Comparison of ENCODE assay signal across 24 cellular contexts in the genomic region with DNA sequence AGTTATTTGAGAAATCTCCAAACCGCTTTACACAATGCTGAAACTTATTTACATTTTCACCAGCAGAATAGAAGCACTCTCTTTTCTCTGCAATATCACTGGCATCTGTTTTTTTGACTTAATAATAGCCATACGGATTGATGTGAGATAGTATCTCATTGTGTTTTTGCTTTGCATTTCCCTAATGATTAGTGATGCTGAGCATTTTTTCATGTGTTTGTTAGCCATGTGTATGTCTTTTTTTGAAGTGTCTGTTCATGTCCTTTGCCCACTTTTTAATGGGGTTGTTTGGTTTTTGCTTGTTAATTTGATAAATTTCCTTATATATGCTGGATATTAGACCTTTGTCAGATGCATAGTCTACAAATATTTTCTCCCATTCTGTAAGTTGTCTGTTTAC.
"Had no signal": no experiment of that assay in that cellular context is flagged by ENCODE, and none has a peak within 500 bp of the region (broad histone marks: within the 10 kb centered on the region; RNA-seq: fewer than 3 reads in every experiment).

No MANE protein-coding gene starts in this region.

- ATAC-seq: effector memory CD8-positive, alpha-beta T cell; esophagus mucosa; gastrocnemius medialis; gastroesophageal sphincter; heart left ventricle; heart right ventricle had no signal

- H3K27ac ChIP-seq: colonic mucosa, coronary artery, dorsolateral prefrontal cortex, epithelial cell of prostate, esophagus muscularis mucosa, esophagus squamous epithelium, gastrocnemius medialis, gastroesophageal sphincter, heart left ventricle, heart right ventricle, hepatocyte had no signal

- H3K4me1 ChIP-seq: colonic mucosa, esophagus muscularis mucosa, esophagus squamous epithelium, gastrocnemius medialis, gastroesophageal sphincter, heart left ventricle, heart right ventricle had no signal

- H3K27me3 ChIP-seq: colonic mucosa, esophagus squamous epithelium, gastrocnemius medialis, heart left ventricle, hepatocyte had no signal

- DNase-seq: colonic mucosa; cortex of kidney; dermis blood vessel endothelial cell; dorsolateral prefrontal cortex; effector CD4-positive, alpha-beta T cell; effector CD8-positive, alpha-beta T cell; effector memory CD4-positive, alpha-beta T cell; effector memory CD8-positive, alpha-beta T cell; endodermal cell; erythroblast; esophagus squamous epithelium; foreskin fibroblast; foreskin melanocyte; gastrocnemius medialis; glutamatergic neuron; head of caudate nucleus; heart left ventricle; heart right ventricle had no signal
